26 cellular contexts compared by ENCODE assay signal in the genomic region with DNA sequence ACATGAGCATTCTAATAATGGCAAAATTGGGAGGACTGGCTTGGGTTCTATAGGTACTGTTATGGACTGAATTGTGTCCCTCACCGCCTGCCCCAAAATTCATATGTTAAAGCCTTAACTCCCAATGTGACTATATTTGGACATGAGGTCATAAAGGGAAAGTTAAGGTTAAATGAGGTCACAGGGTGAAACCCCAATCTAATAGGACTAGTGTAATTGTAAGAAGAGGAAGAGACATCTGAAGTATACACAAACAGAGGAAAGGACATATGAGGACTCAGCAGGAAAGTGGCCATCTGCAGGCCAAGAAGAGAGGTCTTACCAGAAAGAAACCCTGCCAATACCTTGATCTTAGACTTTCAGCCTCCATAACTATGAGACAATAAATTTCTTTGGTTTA. TPM values are rescaled to one million over a fixed set of nuclear protein-coding genes. Genes with fewer than 3 reads are reported as not detected.
"Had no signal": no experiment of that assay in that cellular context is flagged by ENCODE, and none has a peak within 500 bp of the region (broad histone marks: within the 10 kb centered on the region; RNA-seq: fewer than 3 reads in every experiment).

No MANE protein-coding gene starts in this region.

- H3K4me2 ChIP-seq: KMS-11, SK-N-SH had no signal

- ATAC-seq: K562, T-cell had no signal

- H3K4me3 ChIP-seq: K562 had no signal

- H3K27ac ChIP-seq: HL-60, KMS-11, RWPE1 had no signal

- FAIRE-seq: HTR-8/SVneo, K562, RCC 7860 had no signal

- H3K9me3 ChIP-seq: SK-N-SH had no signal

- H3K9ac ChIP-seq: KMS-11, SK-N-SH had no signal

- DNase-seq: Kasumi-1, MM.1S, NCI-H1048, NCI-H1105, NCI-H1417, NCI-H146, NCI-H1694 treated with DMSO at 0.1 percent for 48 hours, NCI-H1930, NCI-H2081, NCI-H2107, NCI-H2227 treated with DMSO at 0.1 percent for 48 hours, NCI-H524, NCI-H526 treated with DMSO at 0.1 percent for 48 hours, NCI-H748 treated with DMSO at 0.1 percent for 48 hours, SHP77, SK-N-SH, SW 1271, T-cell had no signal

RNA-seq across cellular contexts. Expression of a gene that starts 23.1 kb away (rescaled TPM):
- total RNA-seq: M059J, T-cell had no signal
- polyA plus RNA-seq: IgD-negative memory B cell, K562 had no signal
